8 cellular contexts compared by ENCODE assay signal in the genomic region with DNA sequence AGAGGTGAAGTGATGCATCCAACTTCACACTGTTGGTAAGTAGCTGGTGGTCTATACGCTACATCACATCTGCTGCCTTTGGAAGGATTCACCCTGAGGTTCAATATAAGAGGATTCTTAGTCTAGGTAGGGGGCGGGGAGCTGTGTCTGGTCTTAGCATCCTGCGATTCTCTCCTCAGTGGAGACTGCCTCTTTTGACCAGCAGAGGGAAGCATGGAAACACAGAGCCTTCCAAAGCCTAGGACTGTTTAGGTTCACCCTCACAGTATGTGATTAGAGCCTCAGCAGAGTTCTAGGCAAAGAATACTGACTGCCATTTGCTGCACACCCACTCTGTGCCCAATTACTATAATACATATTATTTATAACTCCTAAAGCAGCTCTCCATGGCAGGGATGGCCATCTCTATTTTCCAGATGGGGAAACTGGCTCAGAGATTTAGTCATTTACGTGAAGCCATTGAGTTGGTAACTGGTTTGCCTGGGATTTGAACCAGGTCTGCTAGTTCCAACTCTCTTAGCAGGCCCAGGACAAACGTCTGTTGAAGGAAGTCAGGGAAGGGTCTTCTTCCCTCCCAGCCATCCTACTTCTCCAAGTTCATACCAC. TPM values are rescaled to one million over a fixed set of nuclear protein-coding genes. Genes with fewer than 3 reads are reported as not detected.
DNase-seq lines count a peak whose midpoint lies in the region; ATAC-seq and TF ChIP-seq lines count a peak whose summit lies in the region.

No MANE protein-coding gene starts in this region.

- H3K4me3 ChIP-seq in Loucy (ENCODE audit: low read length, poor library complexity, severe bottlenecking), result no peak overlapping the region
- no peak overlapping the region for H3K4me3 ChIP-seq in CD8-positive, alpha-beta memory T cell (ENCODE audit: low read length)

- no peaks in the 10 kb centered on the region for H3K36me3 ChIP-seq in Loucy (ENCODE audit: insufficient read depth, low read length)
- no peaks in the 10 kb centered on the region for H3K36me3 ChIP-seq in CD8-positive, alpha-beta memory T cell (ENCODE audit: insufficient read depth, low read length)

- in situ Hi-C loops in SK-MEL-5 (cut with HindIII; ENCODE audit: low pct_unique_long_range_greater_than_20kb, low sequenced_read_pairs), result no loop called here

- H3K9me2 ChIP-seq in Loucy (replicated peaks; ENCODE audit: low read depth, low read length), result no peaks in the 10 kb centered on the region

- no peak for ATAC-seq in HG02970 (IDR thresholded peaks at IDR 0.05; ENCODE audit: low FRiP score, unreplicated experiment)
- ATAC-seq in natural killer cell treated with Interleukin-12 subunit alpha and Interleukin-12 subunit beta and Interleukin-15 and Interleukin-18, amount 100 ng/mL, for 72 hours, result no peak

- H3K9ac ChIP-seq in Loucy (ENCODE audit: low read depth, low read length, poor library complexity, severe bottlenecking), result no peak overlapping the region

- CTCF ChIA-PET in CD8-positive, alpha-beta memory T cell (lab: Charles Lee), result no interaction called here

- no peaks in the 10 kb centered on the region for H4K20me1 ChIP-seq in Loucy (ENCODE audit: insufficient read depth, low read length, poor library complexity, severe bottlenecking)

- H3K9me3 Mint-ChIP-seq in osteocyte (ENCODE audit: unreplicated experiment), result no peaks in the 10 kb centered on the region
- no peaks in the 10 kb centered on the region for H3K9me3 Mint-ChIP-seq in CD8-positive, alpha-beta memory T cell
- H3K9me3 Mint-ChIP-seq in natural killer cell treated with Interleukin-12 subunit alpha and Interleukin-12 subunit beta and Interleukin-15 and Interleukin-18, amount 100 ng/mL, for 72 hours, result no peaks in the 10 kb centered on the region

- no peaks in the 10 kb centered on the region for H3F3A ChIP-seq in Loucy (ENCODE audit: low read depth)

- no peak overlapping the region for H3K27ac ChIP-seq in CD8-positive, alpha-beta memory T cell (ENCODE audit: low read depth, low read length)

- no peak overlapping the region for H3K27ac Mint-ChIP-seq in osteocyte (ENCODE audit: unreplicated experiment)
- no peak overlapping the region for H3K27ac Mint-ChIP-seq in CD8-positive, alpha-beta memory T cell
- H3K27ac Mint-ChIP-seq in natural killer cell treated with Interleukin-12 subunit alpha and Interleukin-12 subunit beta and Interleukin-15 and Interleukin-18, amount 100 ng/mL, for 72 hours, result no peak overlapping the region

- no peaks in the 10 kb centered on the region for H3K9me3 ChIP-seq in Loucy (ENCODE audit: insufficient read depth, low read depth, low read length)
- H3K9me3 ChIP-seq in CD8-positive, alpha-beta memory T cell (ENCODE audit: low read length), result no peaks in the 10 kb centered on the region

- no peaks in the 10 kb centered on the region for H3K27me3 ChIP-seq in Loucy (ENCODE audit: insufficient read depth, low read length, poor library complexity, severe bottlenecking)
- H3K27me3 ChIP-seq in CD8-positive, alpha-beta memory T cell (ENCODE audit: insufficient read depth, low read length, poor library complexity, severe bottlenecking), result peaks cover 4% of the 10 kb centered on the region

- H3K4me3 Mint-ChIP-seq in osteocyte (ENCODE audit: unreplicated experiment), result no peak overlapping the region
- H3K4me3 Mint-ChIP-seq in CD8-positive, alpha-beta memory T cell, result no peak overlapping the region
- no peak overlapping the region for H3K4me3 Mint-ChIP-seq in natural killer cell treated with Interleukin-12 subunit alpha and Interleukin-12 subunit beta and Interleukin-15 and Interleukin-18, amount 100 ng/mL, for 72 hours

- H3K4me1 Mint-ChIP-seq in osteocyte (ENCODE audit: unreplicated experiment), result no peaks in the 10 kb centered on the region
- H3K4me1 Mint-ChIP-seq in CD8-positive, alpha-beta memory T cell, result no peaks in the 10 kb centered on the region
- no peaks in the 10 kb centered on the region for H3K4me1 Mint-ChIP-seq in natural killer cell treated with Interleukin-12 subunit alpha and Interleukin-12 subunit beta and Interleukin-15 and Interleukin-18, amount 100 ng/mL, for 72 hours (ENCODE audit: low read depth in 2 of 2)

- no peaks in the 10 kb centered on the region for H3K36me3 Mint-ChIP-seq in osteocyte (ENCODE audit: unreplicated experiment)
- H3K36me3 Mint-ChIP-seq in CD8-positive, alpha-beta memory T cell, result no peaks in the 10 kb centered on the region
- no peaks in the 10 kb centered on the region for H3K36me3 Mint-ChIP-seq in natural killer cell treated with Interleukin-12 subunit alpha and Interleukin-12 subunit beta and Interleukin-15 and Interleukin-18, amount 100 ng/mL, for 72 hours

- H3K4me1 ChIP-seq in Loucy (ENCODE audit: insufficient read depth, low read length, poor library complexity, severe bottlenecking), result no peaks in the 10 kb centered on the region
- H3K4me1 ChIP-seq in CD8-positive, alpha-beta memory T cell (ENCODE audit: insufficient read depth, low read length), result no peaks in the 10 kb centered on the region

- TF ChIP-seq CTCF in Loucy (conservative IDR thresholded peaks at IDR 0.05; ENCODE audit: low read length), result peak; percentile 62
- peak; percentile 58 for TF ChIP-seq CTCF in osteocyte (IDR thresholded peaks at IDR 0.05)

- H3K4me2 ChIP-seq in Loucy (ENCODE audit: low read depth, low read length, poor library complexity, severe bottlenecking), result no peak overlapping the region

- H2AFZ ChIP-seq in Loucy (ENCODE audit: low read length), result no peak overlapping the region

- POLR2A ChIA-PET in CD8-positive, alpha-beta memory T cell (lab: Charles Lee), result no interaction called here

- DNase-seq in EH (ENCODE audit: low read depth) (peak; percentile 58), SK-MEL-5 (ENCODE audit: low read depth, low spot score) (peak; percentile 77), fibroblast of peridontal ligament (ENCODE audit: extremely low read depth) (peak; percentile 45), osteocyte (ENCODE audit: extremely low spot score, unreplicated experiment) (no peak)
- no peak for DNase-seq in CD8-positive, alpha-beta memory T cell
- no peak for DNase-seq in natural killer cell treated with Interleukin-12 subunit alpha and Interleukin-12 subunit beta and Interleukin-15 and Interleukin-18, amount 100 ng/mL, for 72 hours (ENCODE audit: low spot score)

- peaks cover 34% of the 10 kb centered on the region for H3K27me3 Mint-ChIP-seq in osteocyte (ENCODE audit: unreplicated experiment)
- peaks cover 13 to 80% of the 10 kb centered on the region in 2 donors for H3K27me3 Mint-ChIP-seq in CD8-positive, alpha-beta memory T cell
- H3K27me3 Mint-ChIP-seq in natural killer cell treated with Interleukin-12 subunit alpha and Interleukin-12 subunit beta and Interleukin-15 and Interleukin-18, amount 100 ng/mL, for 72 hours, result peaks cover 38 to 60% of the 10 kb centered on the region in 2 donors

- no peaks in the 10 kb centered on the region for H3K79me2 ChIP-seq in Loucy (ENCODE audit: insufficient read depth, low read length)

RNA-seq across cellular contexts. Expression of a gene that starts 28.9 kb away (rescaled TPM):
- 60.9 and 68.1 TPM in 2 replicates for total RNA-seq in SK-MEL-5 (2014; rRNA removed; shearing (Covaris generic))
- polyA plus RNA-seq in SK-MEL-5 (2015; cell fraction: cytosol; rRNA removed), result 53.0 and 66.8 TPM in 2 replicates
- 38.5 and 40.3 TPM in 2 replicates for polyA plus RNA-seq in SK-MEL-5 (2015; cell fraction: nucleus; rRNA removed)
- 57.6 and 58.9 TPM in 2 replicates for total RNA-seq in osteocyte
- 10 to 100 TPM; 41.2 to 43.5 TPM for total RNA-seq in CD8-positive, alpha-beta memory T cell
- 135 TPM for polyA plus RNA-seq in CD8-positive, alpha-beta memory T cell
- 10 to 100 TPM; 64.2 to 78.4 TPM for total RNA-seq in natural killer cell treated with Interleukin-12 subunit alpha and Interleukin-12 subunit beta and Interleukin-15 and Interleukin-18, amount 100 ng/mL, for 72 hours

RNA-seq across cellular contexts. Expression of a gene that starts 51.1 kb away (rescaled TPM):
- total RNA-seq in SK-MEL-5 (2014; rRNA removed; shearing (Covaris generic)), result not detected in 2 replicates
- not detected in 2 replicates for polyA plus RNA-seq in SK-MEL-5 (2015; cell fraction: cytosol; rRNA removed)
- not detected in 2 replicates for polyA plus RNA-seq in SK-MEL-5 (2015; cell fraction: nucleus; rRNA removed)
- total RNA-seq in osteocyte, result not detected in 2 replicates
- total RNA-seq in CD8-positive, alpha-beta memory T cell, result not detected
- polyA plus RNA-seq in CD8-positive, alpha-beta memory T cell, result not detected
- not detected for total RNA-seq in natural killer cell treated with Interleukin-12 subunit alpha and Interleukin-12 subunit beta and Interleukin-15 and Interleukin-18, amount 100 ng/mL, for 72 hours

Comparison
In these comparisons a context has a peak if more than half of its experiments do, and no peak if none do; other contexts are left out.
1. DNase-seq: peak in EH (single experiment), SK-MEL-5 (single experiment) and fibroblast of peridontal ligament (single experiment); none in osteocyte (single experiment), CD8-positive, alpha-beta memory T cell (0 of 5) and natural killer cell treated with Interleukin-12 subunit alpha and Interleukin-12 subunit beta and Interleukin-15 and Interleukin-18, amount 100 ng/mL, for 72 hours (single experiment).